1 cellular context compared by ENCODE assay signal in genomic region chr16:54286330-54287017, GRCh38.
TF ChIP-seq lines count a peak whose summit lies in the region.

Gene IRX3, minus strand, starts transcription at chr16:54286787. Its CDS starts 737 bp downstream, at chr16:54286050.

TF ChIP-seq in HepG2, 621 proteins besides CTCF, POLR2A, EP300 and RAD21 (continued from another document and continues in another):
- TF ChIP-seq ZFP82 (CRISPR knock-in tag; IDR thresholded peaks at IDR 0.05; ENCODE audit: borderline replicate concordance) (0 out of 2 replicates have a peak, but pooled peaks have one; percentile 50), MLLT10 (CRISPR knock-in tag; IDR thresholded peaks at IDR 0.05) (no peak), ZNF597 (CRISPR knock-in tag; IDR thresholded peaks at IDR 0.05) (no peak), ZNF496 (CRISPR knock-in tag; IDR thresholded peaks at IDR 0.05; ENCODE audit: insufficient replicate concordance) (no peak), ZNF224 (CRISPR knock-in tag; IDR thresholded peaks at IDR 0.05) (peak; percentile 58; the same call in 1 of the 2 replicates), PLRG1 (conservative IDR thresholded peaks at IDR 0.05) (no peak), ZKSCAN5 (CRISPR knock-in tag; IDR thresholded peaks at IDR 0.05) (peak; percentile 69; the same call in 1 of the 2 replicates), GATA4 (IDR thresholded peaks at IDR 0.05; ENCODE audit: borderline replicate concordance, low read depth) (0 out of 2 replicates have a peak, but pooled peaks have one; percentile 37), ZNF580 (CRISPR knock-in tag; IDR thresholded peaks at IDR 0.05; ENCODE audit: borderline replicate concordance, low read depth) (peak; percentile 74; the same call in 1 of the 2 replicates), FOXO1 (CRISPR knock-in tag; IDR thresholded peaks at IDR 0.05) (0 out of 2 replicates have a peak, but pooled peaks have one; percentile 6), REL (CRISPR knock-in tag; conservative IDR thresholded peaks at IDR 0.05) (peak; percentile 76; the same call in 1 of the 2 replicates), RFX3 (CRISPR knock-in tag; IDR thresholded peaks at IDR 0.05) (no peak), ZBTB34 (CRISPR knock-in tag; IDR thresholded peaks at IDR 0.05) (no peak), AHR (CRISPR knock-in tag; IDR thresholded peaks at IDR 0.05) (peak; percentile 73; the same call in 1 of the 2 replicates), SRSF1 (optimal IDR thresholded peaks at IDR 0.05; ENCODE audit: low read depth, low read length) (peak; percentile 25), RFX5 (IDR thresholded peaks at IDR 0.05; ENCODE audit: low read depth, low read length) (peak; percentile 7; the same call in 1 of the 2 replicates), ZNF709 (CRISPR knock-in tag; IDR thresholded peaks at IDR 0.05) (no peak), ZNF276 (CRISPR knock-in tag; IDR thresholded peaks at IDR 0.05; ENCODE audit: low read depth) (no peak), ZNF263 (CRISPR knock-in tag; IDR thresholded peaks at IDR 0.05) (peak; percentile 93), YEATS4 (CRISPR knock-in tag; IDR thresholded peaks at IDR 0.05; ENCODE audit: borderline replicate concordance) (peak; percentile 13; the same call in 1 of the 2 replicates), ZNF264 (CRISPR knock-in tag; IDR thresholded peaks at IDR 0.05) (no peak), EZH2 (conservative IDR thresholded peaks at IDR 0.05; ENCODE audit: low read depth, low read length) (no peak), PCBP2 (optimal IDR thresholded peaks at IDR 0.05; ENCODE audit: low read depth, low read length, poor library complexity, severe bottlenecking) (peak; percentile 91), KLF16 (CRISPR knock-in tag; IDR thresholded peaks at IDR 0.05) (0 out of 4 replicates have a peak, but pooled peaks of 1 of the 2 experiments have one; percentile 36), ZSCAN5A (CRISPR knock-in tag; IDR thresholded peaks at IDR 0.05; ENCODE audit: borderline replicate concordance) (0 out of 2 replicates have a peak, but pooled peaks have one; percentile 42), KDM5A (IDR thresholded peaks at IDR 0.05; ENCODE audit: borderline replicate concordance, low read length) (peak; percentile 76; the same call in 1 of the 2 replicates), ZFX (CRISPR knock-in tag; IDR thresholded peaks at IDR 0.05; ENCODE audit: low read depth) (peak; percentile 17; the same call in 1 of the 2 replicates), NFIB (CRISPR knock-in tag; IDR thresholded peaks at IDR 0.05; ENCODE audit: borderline replicate concordance) (no peak)
- TF ChIP-seq, protein P1, sequence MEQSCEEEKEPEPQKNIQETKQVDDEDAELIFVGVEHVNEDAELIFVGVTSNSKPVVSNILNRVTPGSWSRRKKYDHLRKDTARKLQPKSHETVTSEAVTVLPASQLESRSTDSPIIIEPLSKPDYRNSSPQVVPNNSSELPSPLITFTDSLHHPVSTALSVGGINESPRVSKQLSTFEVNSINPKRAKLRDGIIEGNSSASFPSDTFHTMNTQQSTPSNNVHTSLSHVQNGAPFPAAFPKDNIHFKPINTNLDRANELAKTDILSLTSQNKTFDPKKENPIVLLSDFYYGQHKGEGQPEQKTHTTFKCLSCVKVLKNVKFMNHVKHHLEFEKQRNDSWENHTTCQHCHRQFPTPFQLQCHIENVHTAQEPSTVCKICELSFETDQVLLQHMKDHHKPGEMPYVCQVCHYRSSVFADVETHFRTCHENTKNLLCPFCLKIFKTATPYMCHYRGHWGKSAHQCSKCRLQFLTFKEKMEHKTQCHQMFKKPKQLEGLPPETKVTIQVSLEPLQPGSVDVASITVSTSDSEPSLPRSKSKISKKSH (CRISPR knock-in tag; IDR thresholded peaks at IDR 0.05; ENCODE audit: borderline replicate concordance), result peak; percentile 76; the same call in 1 of the 2 replicates
- TF ChIP-seq, protein P2, sequence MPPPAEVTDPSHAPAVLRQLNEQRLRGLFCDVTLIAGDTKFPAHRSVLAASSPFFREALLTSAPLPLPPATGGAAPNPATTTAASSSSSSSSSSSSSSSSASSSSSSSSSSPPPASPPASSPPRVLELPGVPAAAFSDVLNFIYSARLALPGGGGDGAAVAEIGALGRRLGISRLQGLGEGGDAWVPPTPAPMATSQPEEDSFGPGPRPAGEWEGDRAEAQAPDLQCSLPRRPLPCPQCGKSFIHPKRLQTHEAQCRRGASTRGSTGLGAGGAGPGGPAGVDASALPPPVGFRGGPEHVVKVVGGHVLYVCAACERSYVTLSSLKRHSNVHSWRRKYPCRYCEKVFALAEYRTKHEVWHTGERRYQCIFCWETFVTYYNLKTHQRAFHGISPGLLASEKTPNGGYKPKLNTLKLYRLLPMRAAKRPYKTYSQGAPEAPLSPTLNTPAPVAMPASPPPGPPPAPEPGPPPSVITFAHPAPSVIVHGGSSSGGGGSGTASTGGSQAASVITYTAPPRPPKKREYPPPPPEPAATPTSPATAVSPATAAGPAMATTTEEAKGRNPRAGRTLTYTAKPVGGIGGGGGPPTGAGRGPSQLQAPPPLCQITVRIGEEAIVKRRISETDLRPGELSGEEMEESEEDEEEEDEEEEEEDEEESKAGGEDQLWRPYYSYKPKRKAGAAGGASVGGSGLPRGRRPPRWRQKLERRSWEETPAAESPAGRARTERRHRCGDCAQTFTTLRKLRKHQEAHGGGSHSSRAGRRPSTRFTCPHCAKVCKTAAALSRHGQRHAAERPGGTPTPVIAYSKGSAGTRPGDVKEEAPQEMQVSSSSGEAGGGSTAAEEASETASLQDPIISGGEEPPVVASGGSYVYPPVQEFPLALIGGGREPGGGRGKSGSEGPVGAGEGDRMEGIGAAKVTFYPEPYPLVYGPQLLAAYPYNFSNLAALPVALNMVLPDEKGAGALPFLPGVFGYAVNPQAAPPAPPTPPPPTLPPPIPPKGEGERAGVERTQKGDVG (CRISPR knock-in tag; IDR thresholded peaks at IDR 0.05; ENCODE audit: borderline replicate concordance), result no peak; the same call in 1 of the 2 replicates
- TF ChIP-seq, protein P3, sequence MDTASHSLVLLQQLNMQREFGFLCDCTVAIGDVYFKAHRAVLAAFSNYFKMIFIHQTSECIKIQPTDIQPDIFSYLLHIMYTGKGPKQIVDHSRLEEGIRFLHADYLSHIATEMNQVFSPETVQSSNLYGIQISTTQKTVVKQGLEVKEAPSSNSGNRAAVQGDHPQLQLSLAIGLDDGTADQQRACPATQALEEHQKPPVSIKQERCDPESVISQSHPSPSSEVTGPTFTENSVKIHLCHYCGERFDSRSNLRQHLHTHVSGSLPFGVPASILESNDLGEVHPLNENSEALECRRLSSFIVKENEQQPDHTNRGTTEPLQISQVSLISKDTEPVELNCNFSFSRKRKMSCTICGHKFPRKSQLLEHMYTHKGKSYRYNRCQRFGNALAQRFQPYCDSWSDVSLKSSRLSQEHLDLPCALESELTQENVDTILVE (CRISPR knock-in tag; IDR thresholded peaks at IDR 0.05), result peak; percentile 67; the same call in 1 of the 2 replicates
- TF ChIP-seq, protein P4, sequence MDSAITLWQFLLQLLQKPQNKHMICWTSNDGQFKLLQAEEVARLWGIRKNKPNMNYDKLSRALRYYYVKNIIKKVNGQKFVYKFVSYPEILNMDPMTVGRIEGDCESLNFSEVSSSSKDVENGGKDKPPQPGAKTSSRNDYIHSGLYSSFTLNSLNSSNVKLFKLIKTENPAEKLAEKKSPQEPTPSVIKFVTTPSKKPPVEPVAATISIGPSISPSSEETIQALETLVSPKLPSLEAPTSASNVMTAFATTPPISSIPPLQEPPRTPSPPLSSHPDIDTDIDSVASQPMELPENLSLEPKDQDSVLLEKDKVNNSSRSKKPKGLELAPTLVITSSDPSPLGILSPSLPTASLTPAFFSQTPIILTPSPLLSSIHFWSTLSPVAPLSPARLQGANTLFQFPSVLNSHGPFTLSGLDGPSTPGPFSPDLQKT (CRISPR knock-in tag; IDR thresholded peaks at IDR 0.05; ENCODE audit: borderline replicate concordance), result no peak
- TF ChIP-seq, protein P5, sequence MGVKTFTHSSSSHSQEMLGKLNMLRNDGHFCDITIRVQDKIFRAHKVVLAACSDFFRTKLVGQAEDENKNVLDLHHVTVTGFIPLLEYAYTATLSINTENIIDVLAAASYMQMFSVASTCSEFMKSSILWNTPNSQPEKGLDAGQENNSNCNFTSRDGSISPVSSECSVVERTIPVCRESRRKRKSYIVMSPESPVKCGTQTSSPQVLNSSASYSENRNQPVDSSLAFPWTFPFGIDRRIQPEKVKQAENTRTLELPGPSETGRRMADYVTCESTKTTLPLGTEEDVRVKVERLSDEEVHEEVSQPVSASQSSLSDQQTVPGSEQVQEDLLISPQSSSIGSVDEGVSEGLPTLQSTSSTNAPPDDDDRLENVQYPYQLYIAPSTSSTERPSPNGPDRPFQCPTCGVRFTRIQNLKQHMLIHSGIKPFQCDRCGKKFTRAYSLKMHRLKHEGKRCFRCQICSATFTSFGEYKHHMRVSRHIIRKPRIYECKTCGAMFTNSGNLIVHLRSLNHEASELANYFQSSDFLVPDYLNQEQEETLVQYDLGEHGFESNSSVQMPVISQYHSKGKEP (CRISPR knock-in tag; IDR thresholded peaks at IDR 0.05), result no peak
- TF ChIP-seq, protein P6, sequence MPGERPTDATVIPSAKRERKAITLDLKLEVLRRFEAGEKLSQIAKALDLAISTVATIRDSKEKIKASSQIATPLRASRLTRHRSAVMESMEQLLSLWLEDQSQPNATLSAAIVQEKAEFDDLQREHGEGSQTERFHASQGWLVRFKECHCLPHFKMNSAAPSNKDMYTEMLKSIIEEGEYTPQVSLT (CRISPR knock-in tag; IDR thresholded peaks at IDR 0.05; ENCODE audit: borderline replicate concordance, low read depth), result no peak
